ENCODE assay signal across 8 cellular contexts in the genomic region with DNA sequence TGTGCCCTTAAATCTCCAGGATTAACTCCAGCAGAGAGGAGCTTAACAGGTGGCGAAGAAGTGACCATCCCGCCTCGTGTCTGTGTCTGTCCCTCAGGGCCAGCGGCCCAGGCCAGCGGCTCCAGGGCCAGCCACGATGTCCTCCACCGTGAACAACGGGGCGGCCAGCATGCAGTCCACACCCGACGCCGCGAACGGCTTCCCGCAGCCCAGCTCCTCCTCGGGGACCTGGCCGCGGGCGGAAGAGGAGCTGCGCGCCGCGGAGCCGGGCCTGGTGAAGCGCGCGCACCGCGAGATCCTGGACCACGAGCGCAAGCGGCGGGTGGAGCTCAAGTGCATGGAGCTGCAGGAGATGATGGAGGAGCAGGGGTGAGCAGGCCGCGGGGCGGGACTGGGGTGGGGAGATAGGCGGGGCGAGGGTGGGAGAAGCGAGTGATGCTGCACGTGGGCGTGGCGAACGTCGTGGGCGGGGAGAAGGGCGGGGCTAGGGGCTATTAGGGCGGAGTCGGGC. TPM values are rescaled to one million over a fixed set of nuclear protein-coding genes. Genes with fewer than 3 reads are reported as not detected.
DNase-seq lines count a peak whose midpoint lies in the region; ATAC-seq and TF ChIP-seq lines count a peak whose summit lies in the region.

No MANE protein-coding gene starts in this region.

- BruUV-seq in OCI-LY7 (replicated peaks; lab: Mats Ljungman, UMichigan): no TSS peak

- H4K20me1 ChIP-seq in OCI-LY7 (ENCODE audit: insufficient read depth, low read length): no peaks in the 10 kb centered on the region

- H3K4me1 Mint-ChIP-seq in activated T-helper 2 cell treated with anti-CD3 and anti-CD28 coated beads, Interferon-gamma antibody, Interleukin-2, Interleukin-4, amounts not matched to agents 10 μg/mL and 5 μg/mL and 100 μg/mL, durations not matched to agents 14 hours and 24 hours and 36 hours (ENCODE audit: low read depth): peaks cover 3% of the 10 kb centered on the region

- H3K9me3 ChIP-seq in OCI-LY7 (ENCODE audit: low read length) (no peaks in the 10 kb centered on the region), stomach (no peaks in the 10 kb centered on the region)

- no peaks in the 10 kb centered on the region for H3K36me3 ChIP-seq in OCI-LY7 (ENCODE audit: insufficient read depth, low read length)
- no peaks in the 10 kb centered on the region for H3K36me3 ChIP-seq in stomach

- H3K4me2 ChIP-seq in OCI-LY7 (ENCODE audit: low read length): peak overlapping the region; percentile 41

- H3K27me3 ChIP-seq in stomach: peaks cover 0 to 94% (median 59%) of the 10 kb centered on the region in 3 donors

- peaks cover 45% of the 10 kb centered on the region for H3K27me3 Mint-ChIP-seq in activated T-helper 2 cell treated with anti-CD3 and anti-CD28 coated beads, Interferon-gamma antibody, Interleukin-2, Interleukin-4, amounts not matched to agents 10 μg/mL and 5 μg/mL and 100 μg/mL, durations not matched to agents 14 hours and 24 hours and 36 hours (ENCODE audit: low read depth)

- DNase-seq in C1 segment of cervical spinal cord (lab: John Stamatoyannopoulos, UW) (peak in 12 of 14 donors; percentile 1 to 83 (median 24)), HCEC 1CT (peak; percentile 62), OCI-LY7 (ENCODE audit: low spot score) (peak; percentile 68), fibroblast of pulmonary artery (ENCODE audit: low read depth) (peak; percentile 79), non-pigmented ciliary epithelial cell (ENCODE audit: low read depth) (peak; percentile 60), stomach (peak; percentile 65)
- DNase-seq in activated T-helper 2 cell treated with anti-CD3 and anti-CD28 coated beads, Interferon-gamma antibody, Interleukin-2, Interleukin-4, amounts not matched to agents 10 μg/mL and 5 μg/mL and 100 μg/mL, durations not matched to agents 14 hours and 24 hours and 36 hours (ENCODE audit: low spot score): peak; percentile 81

- intact Hi-C loops in OCI-LY7 (cut with micrococcal nuclease; ENCODE audit: unreplicated experiment) (no loop called here), stomach (cut with DNase I; ENCODE audit: low total_unique reads) (no loop called here)
- intact Hi-C loops in activated T-helper 2 cell treated with anti-CD3 and anti-CD28 coated beads, Interferon-gamma antibody, Interleukin-2, Interleukin-4, amounts not matched to agents 10 μg/mL and 5 μg/mL and 100 μg/mL, durations not matched to agents 14 hours and 24 hours and 36 hours (cut with micrococcal nuclease): loop anchor here (1.0 to 10.0 kb wide), 3 partner anchors 25 to 50 kb away; partner anchors contain the start of gene SRRM3

- TF ChIP-seq POLR2A in stomach (IDR thresholded peaks at IDR 0.05): no peak

- H3K4me3 Mint-ChIP-seq in activated T-helper 2 cell treated with anti-CD3 and anti-CD28 coated beads, Interferon-gamma antibody, Interleukin-2, Interleukin-4, amounts not matched to agents 10 μg/mL and 5 μg/mL and 100 μg/mL, durations not matched to agents 14 hours and 24 hours and 36 hours (ENCODE audit: low read depth): peak overlapping the region; percentile 46

- H3K27ac Mint-ChIP-seq in activated T-helper 2 cell treated with anti-CD3 and anti-CD28 coated beads, Interferon-gamma antibody, Interleukin-2, Interleukin-4, amounts not matched to agents 10 μg/mL and 5 μg/mL and 100 μg/mL, durations not matched to agents 14 hours and 24 hours and 36 hours: no peak overlapping the region

- no peaks in the 10 kb centered on the region for H3K36me3 Mint-ChIP-seq in activated T-helper 2 cell treated with anti-CD3 and anti-CD28 coated beads, Interferon-gamma antibody, Interleukin-2, Interleukin-4, amounts not matched to agents 10 μg/mL and 5 μg/mL and 100 μg/mL, durations not matched to agents 14 hours and 24 hours and 36 hours (ENCODE audit: low read depth)

- POLR2A ChIA-PET in OCI-LY7 (lab: Charles Lee): interaction anchor here (0.5 to 0.7 kb wide), 3 partner anchors 56 to 1515 kb away, joined by 3 to 4 read pairs (median 4); no protein-coding TSS in a partner anchor

- H3K9me2 ChIP-seq in OCI-LY7 (ENCODE audit: insufficient read depth, low read length): no peaks in the 10 kb centered on the region

- TF ChIP-seq EP300 in stomach (IDR thresholded peaks at IDR 0.05): no peak

- H3K27ac ChIP-seq in OCI-LY7 (ENCODE audit: low read depth, low read length, poor library complexity, severe bottlenecking) (no peak overlapping the region), stomach (no peak overlapping the region)

- ATAC-seq in HG02763 (IDR thresholded peaks at IDR 0.05; ENCODE audit: unreplicated experiment): no peak

- no peaks in the 10 kb centered on the region for H3K4me1 ChIP-seq in OCI-LY7 (ENCODE audit: insufficient read depth, low read length, poor library complexity, severe bottlenecking)
- H3K4me1 ChIP-seq in stomach: peaks cover 0 to 12% (median 9%) of the 10 kb centered on the region in 4 donors

- H3K9me3 Mint-ChIP-seq in activated T-helper 2 cell treated with anti-CD3 and anti-CD28 coated beads, Interferon-gamma antibody, Interleukin-2, Interleukin-4, amounts not matched to agents 10 μg/mL and 5 μg/mL and 100 μg/mL, durations not matched to agents 14 hours and 24 hours and 36 hours: no peaks in the 10 kb centered on the region

- H3K4me3 ChIP-seq in OCI-LY7 (ENCODE audit: low read depth, low read length, poor library complexity, severe bottlenecking): no peak overlapping the region
- peak overlapping the region; percentile 10 for H3K4me3 ChIP-seq in fibroblast of pulmonary artery (replicated peaks; ENCODE audit: low read depth, low read length)
- H3K4me3 ChIP-seq in stomach: peak overlapping the region; percentile 13 to 39 (median 20)

- H2AFZ ChIP-seq in OCI-LY7 (ENCODE audit: low read length): no peak overlapping the region

- WGBS in stomach, 5 donors: 4 to 7% (median 5%) methylated on average over 20 to 48 of the region's 48 CpGs

- TF ChIP-seq CTCF in OCI-LY7 (conservative IDR thresholded peaks at IDR 0.05; ENCODE audit: low read length) (no peak), fibroblast of pulmonary artery (IDR thresholded peaks at IDR 0.05; ENCODE audit: low read length, missing control alignments) (no peak), stomach (IDR thresholded peaks at IDR 0.05) (no peak)

- H3K79me2 ChIP-seq in OCI-LY7 (ENCODE audit: insufficient read depth, low read depth, low read length): no peaks in the 10 kb centered on the region

- CTCF ChIA-PET in OCI-LY7 (lab: Charles Lee; ENCODE audit: unreplicated experiment): interaction anchor here (0.6 to 0.7 kb wide), 2 partner anchors 19 to 231 kb away, joined by 3 to 4 read pairs; no protein-coding TSS in a partner anchor

RNA-seq across cellular contexts. Expression of gene SRRM3, which starts 33.3 kb away (rescaled TPM):
- total RNA-seq in OCI-LY7 (2014; rRNA removed; shearing (Covaris generic)): not detected in 2 replicates
- total RNA-seq in OCI-LY7 (2022) (not detected in 2 replicates), stomach (1 to 10 TPM in 2 of 5 donors, under 1 TPM in 1, not detected in 2; 0.37 to 6.4 (median 5.1) TPM)
- total RNA-seq in activated T-helper 2 cell treated with anti-CD3 and anti-CD28 coated beads, Interferon-gamma antibody, Interleukin-2, Interleukin-4, amounts not matched to agents 10 μg/mL and 5 μg/mL and 100 μg/mL, durations not matched to agents 14 hours and 24 hours and 36 hours: 0.11 and 0.23 TPM in 2 replicates
- 1 to 10 TPM; 3.8 to 5.6 (median 5.5) TPM for polyA plus RNA-seq in stomach

Comparison
In these comparisons a context has a peak if more than half of its experiments do, and no peak if none do; other contexts are left out.
1. DNase-seq: peak in every context shown above with its lines; median percentile 81 in activated T-helper 2 cell treated with anti-CD3 and anti-CD28 coated beads, Interferon-gamma antibody, Interleukin-2, Interleukin-4, amounts not matched to agents 10 μg/mL and 5 μg/mL and 100 μg/mL, durations not matched to agents 14 hours and 24 hours and 36 hours; 79 in fibroblast of pulmonary artery; 68 in OCI-LY7; 65 in stomach; 62 in HCEC 1CT; 60 in non-pigmented ciliary epithelial cell; 24 in C1 segment of cervical spinal cord.